9 cellular contexts compared by ENCODE assay signal in genomic region chr6:159042824-159043181, GRCh38. TPM values are rescaled to one million over a fixed set of nuclear protein-coding genes. Genes with fewer than 3 reads are reported as not detected.
DNase-seq lines count a peak whose midpoint lies in the region; ATAC-seq, FAIRE-seq and TF ChIP-seq lines count a peak whose summit lies in the region.
"Had no signal": no experiment of that assay in that cellular context is flagged by ENCODE, and none has a peak within 500 bp of the region (broad histone marks: within the 10 kb centered on the region; RNA-seq: fewer than 3 reads in every experiment).

No MANE protein-coding gene starts in this region.

- no peaks in the 10 kb centered on the region for H3K27me3 ChIP-seq in Peyer's patch

- no peaks in the 10 kb centered on the region for H3K9me3 Mint-ChIP-seq in activated T-cell treated with anti-CD3 and anti-CD28 coated beads, Interleukin-2, amount 50 U/mL, for 24 hours
- no peaks in the 10 kb centered on the region for H3K9me3 Mint-ChIP-seq in endothelial cell (ENCODE audit: unreplicated experiment)
- H3K9me3 Mint-ChIP-seq in stimulated activated naive B cell treated with anti-CD40 and anti-IgM and Interleukin-4, amounts not matched to agents 10 μg/mL and 1 μg/mL and 100 μg/mL, for 72 hours, result no peaks in the 10 kb centered on the region
- H3K9me3 Mint-ChIP-seq in WTC11, result no peaks in the 10 kb centered on the region

- TF ChIP-seq POLR2A in Peyer's patch (IDR thresholded peaks at IDR 0.05), result no peak

- no peak for FAIRE-seq in urothelium cell line (lab: Jason Lieb, UNC)

- no peak for ATAC-seq in stimulated activated naive B cell treated with anti-CD40 and anti-IgM and Interleukin-4, amounts not matched to agents 10 μg/mL and 1 μg/mL and 100 μg/mL, for 72 hours (replicated peaks)
- ATAC-seq in WTC11 (no peak), HG03097 (IDR thresholded peaks at IDR 0.05; ENCODE audit: low FRiP score, unreplicated experiment) (no peak)

- H3K4me3 Mint-ChIP-seq in activated T-cell treated with anti-CD3 and anti-CD28 coated beads, Interleukin-2, amount 50 U/mL, for 24 hours, result peak overlapping the region; percentile 94
- H3K4me3 Mint-ChIP-seq in endothelial cell (ENCODE audit: unreplicated experiment) (no peak overlapping the region), WTC11 (no peak overlapping the region)
- H3K4me3 Mint-ChIP-seq in stimulated activated naive B cell treated with anti-CD40 and anti-IgM and Interleukin-4, amounts not matched to agents 10 μg/mL and 1 μg/mL and 100 μg/mL, for 72 hours, result peak overlapping the region; percentile 92 to 93

- H3K36me3 ChIP-seq in Peyer's patch, result no peaks in the 10 kb centered on the region

- H3K4me1 Mint-ChIP-seq in activated T-cell treated with anti-CD3 and anti-CD28 coated beads, Interleukin-2, amount 50 U/mL, for 24 hours (ENCODE audit: low read depth), result peaks cover 76% of the 10 kb centered on the region
- H3K4me1 Mint-ChIP-seq in endothelial cell (ENCODE audit: unreplicated experiment), result peaks cover 23% of the 10 kb centered on the region
- H3K4me1 Mint-ChIP-seq in stimulated activated naive B cell treated with anti-CD40 and anti-IgM and Interleukin-4, amounts not matched to agents 10 μg/mL and 1 μg/mL and 100 μg/mL, for 72 hours, result peaks cover 39 to 75% of the 10 kb centered on the region in 2 donors
- H3K4me1 Mint-ChIP-seq in WTC11, result peaks cover 29% of the 10 kb centered on the region

- POLR2A ChIA-PET in WTC11 (lab: Charles Lee), result interaction anchor here (0.5 kb wide), 1 partner anchor 223 kb away, joined by 3 read pairs; the partner anchor contains the start of gene EZR

- CTCF ChIA-PET in WTC11 (lab: Charles Lee), result interaction anchor here (0.6 to 7.6 kb wide), 23 partner anchors 9 to 1359 kb away, joined by 3 to 92 read pairs (median 5); partner anchors contain the start of gene RSPH3

- H3K9me3 ChIP-seq in Peyer's patch, result no peaks in the 10 kb centered on the region

- H3K36me3 Mint-ChIP-seq in activated T-cell treated with anti-CD3 and anti-CD28 coated beads, Interleukin-2, amount 50 U/mL, for 24 hours (ENCODE audit: low read depth), result peaks cover 71% of the 10 kb centered on the region
- no peaks in the 10 kb centered on the region for H3K36me3 Mint-ChIP-seq in endothelial cell (ENCODE audit: low read depth, unreplicated experiment)
- peaks cover 39 to 45% of the 10 kb centered on the region in 2 donors for H3K36me3 Mint-ChIP-seq in stimulated activated naive B cell treated with anti-CD40 and anti-IgM and Interleukin-4, amounts not matched to agents 10 μg/mL and 1 μg/mL and 100 μg/mL, for 72 hours
- H3K36me3 Mint-ChIP-seq in WTC11, result no peaks in the 10 kb centered on the region

- peaks cover 0 to 17% (median 9%) of the 10 kb centered on the region in 4 donors for H3K4me1 ChIP-seq in Peyer's patch

- peak overlapping the region; percentile 3 to 46 (median 45) for H3K4me3 ChIP-seq in Peyer's patch
- H3K4me3 ChIP-seq: K562 had no signal

- peak overlapping the region; percentile 98 for H3K27ac Mint-ChIP-seq in activated T-cell treated with anti-CD3 and anti-CD28 coated beads, Interleukin-2, amount 50 U/mL, for 24 hours
- H3K27ac Mint-ChIP-seq in endothelial cell (ENCODE audit: unreplicated experiment), result peak overlapping the region; percentile 99
- peak overlapping the region; percentile 96 for H3K27ac Mint-ChIP-seq in stimulated activated naive B cell treated with anti-CD40 and anti-IgM and Interleukin-4, amounts not matched to agents 10 μg/mL and 1 μg/mL and 100 μg/mL, for 72 hours
- no peak overlapping the region for H3K27ac Mint-ChIP-seq in WTC11

- no peaks in the 10 kb centered on the region for H3K27me3 Mint-ChIP-seq in activated T-cell treated with anti-CD3 and anti-CD28 coated beads, Interleukin-2, amount 50 U/mL, for 24 hours
- H3K27me3 Mint-ChIP-seq in endothelial cell (ENCODE audit: unreplicated experiment) (peaks cover 2% of the 10 kb centered on the region), WTC11 (ENCODE audit: low read depth) (no peaks in the 10 kb centered on the region; the same call in 1 of the 2 replicates)
- H3K27me3 Mint-ChIP-seq in stimulated activated naive B cell treated with anti-CD40 and anti-IgM and Interleukin-4, amounts not matched to agents 10 μg/mL and 1 μg/mL and 100 μg/mL, for 72 hours, result no peaks in the 10 kb centered on the region

- TF ChIP-seq CTCF in Peyer's patch (IDR thresholded peaks at IDR 0.05), result no peak
- TF ChIP-seq CTCF in endothelial cell (IDR thresholded peaks at IDR 0.05; ENCODE audit: unreplicated experiment), result peak; percentile 39
- TF ChIP-seq CTCF in WTC11 (IDR thresholded peaks at IDR 0.05), result no peak; the same call in 1 of the 2 replicates

- no peak for DNase-seq in activated T-cell treated with anti-CD3 and anti-CD28 coated beads, Interleukin-2, amount 50 U/mL, for 24 hours
- no peak for DNase-seq in activated T-cell treated with anti-CD3 and anti-CD28 coated beads, Interleukin-2, amount 50 U/mL, for 1 hour
- DNase-seq in Peyer's patch (no peak), endothelial cell (ENCODE audit: low spot score) (no peak), WTC11 (ENCODE audit: low spot score) (no peak), urothelium cell line (ENCODE audit: low spot score) (no peak)
- DNase-seq in stimulated activated naive B cell treated with anti-CD40 and anti-IgM and Interleukin-4, amounts not matched to agents 10 μg/mL and 1 μg/mL and 100 μg/mL, for 72 hours, result no peak

- peak overlapping the region; percentile 57 to 86 (median 80) for H3K27ac ChIP-seq in Peyer's patch

TF ChIP-seq in WTC11, 78 proteins besides CTCF, POLR2A, EP300 and RAD21 (continues in another document):
- TF ChIP-seq E2F5 (CRISPR knock-in tag; IDR thresholded peaks at IDR 0.05) (no peak), KAT7 (CRISPR knock-in tag; IDR thresholded peaks at IDR 0.05; ENCODE audit: borderline replicate concordance) (no peak), CDX4 (CRISPR knock-in tag; IDR thresholded peaks at IDR 0.05; ENCODE audit: borderline replicate concordance) (no peak), ZNF532 (CRISPR knock-in tag; IDR thresholded peaks at IDR 0.05; ENCODE audit: borderline replicate concordance) (no peak), HMGA2 (CRISPR knock-in tag; IDR thresholded peaks at IDR 0.05) (no peak), GTF2I (CRISPR knock-in tag; conservative IDR thresholded peaks at IDR 0.05) (no peak)

RNA-seq across cellular contexts. Expression of gene TAGAP, which starts 2.0 kb away (rescaled TPM):
- 10 to 100 TPM in 1 of 4 donors, 1 to 10 TPM in 3; 3.9 to 18.2 (median 5.4) TPM for total RNA-seq in Peyer's patch
- 0.41 TPM for total RNA-seq in endothelial cell (ENCODE audit: unreplicated experiment)
- total RNA-seq in WTC11 (2021), result 0.22 to 0.27 TPM (median 0.27 TPM) in 3 replicates

RNA-seq across cellular contexts. Expression of gene RSPH3, which starts 42.8 kb away (rescaled TPM):
- 10 to 100 TPM; 14.9 to 24.5 (median 20.1) TPM for total RNA-seq in Peyer's patch
- 4.4 TPM for total RNA-seq in endothelial cell (ENCODE audit: unreplicated experiment)
- total RNA-seq in WTC11 (2021), result 2.4 to 3.2 TPM (median 2.7 TPM) in 3 replicates

Comparison
In these comparisons a context has a peak if more than half of its experiments do, and no peak if none do; other contexts are left out.
1. H3K4me3 Mint-ChIP-seq: peak in activated T-cell treated with anti-CD3 and anti-CD28 coated beads, Interleukin-2, amount 50 U/mL, for 24 hours (single experiment) and stimulated activated naive B cell treated with anti-CD40 and anti-IgM and Interleukin-4, amounts not matched to agents 10 μg/mL and 1 μg/mL and 100 μg/mL, for 72 hours (2 of 2); none in endothelial cell (single experiment) and WTC11 (single experiment).